15 cellular contexts compared by ENCODE assay signal in the genomic region with DNA sequence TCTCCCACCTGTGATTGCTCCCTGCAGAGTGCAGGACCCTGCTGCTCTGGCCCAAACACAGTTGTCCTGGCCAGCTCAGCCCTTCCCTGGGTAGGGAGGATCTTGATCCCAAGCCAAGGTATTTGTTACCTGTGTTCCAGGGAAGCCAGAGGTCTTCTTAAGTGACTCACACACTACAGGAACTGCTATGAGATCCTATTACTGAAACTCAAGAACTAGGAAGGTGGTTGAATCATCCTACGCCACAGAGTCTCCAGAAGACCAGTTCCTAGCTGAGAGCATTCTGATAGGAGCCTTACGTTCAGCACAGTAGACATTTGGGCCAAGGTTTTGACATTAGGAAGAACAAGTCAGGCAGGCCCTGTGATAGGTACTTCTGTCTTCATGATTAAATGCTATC. TPM values are rescaled to one million over a fixed set of nuclear protein-coding genes. Genes with fewer than 3 reads are reported as not detected.
A peak's percentile ranks its signal among the peaks of the same experiment; 100 is the strongest.
DNase-seq lines count a peak whose midpoint lies in the region; ATAC-seq, FAIRE-seq and TF ChIP-seq lines count a peak whose summit lies in the region.
"Had no signal": no experiment of that assay in that cellular context is flagged by ENCODE, and none has a peak within 500 bp of the region (broad histone marks: within the 10 kb centered on the region; RNA-seq: fewer than 3 reads in every experiment).

No MANE protein-coding gene starts in this region.

- in situ Hi-C loops in G401 (cut with HindIII; ENCODE audit: low sequenced_read_pairs), result no loop called here

- DNase-seq in RCC 7860 (ENCODE audit: low spot score), result peak; percentile 47
- DNase-seq in prostate gland (ENCODE audit: low spot score), result peak; percentile 33
- no peak for DNase-seq in G401 (ENCODE audit: low spot score)
- DNase-seq in NK-92 (lab: John Stamatoyannopoulos, UW; ENCODE audit: unreplicated experiment), result no peak
- DNase-seq: activated CD4-positive, alpha-beta memory T cell treated with anti-CD3 and anti-CD28 coated beads, Interleukin-2, amount 10 ng/mL, durations not matched to agents 7 days and 5 days; GF-D8; H9; left ventricle myocardium superior; NCI-H1048; NCI-H524 treated with DMSO at 0.1 percent for 48 hours had no signal

- intact Hi-C loops in prostate gland (cut with DNase I), result no loop called here

- no peak for FAIRE-seq in RCC 7860 (lab: Jason Lieb, UNC)

- no peaks in the 10 kb centered on the region for H3K27me3 ChIP-seq in prostate gland (replicated peaks; ENCODE audit: insufficient read depth)

- 0 out of 2 replicates have a peak overlapping the region, but pooled peaks have one; percentile 11 for H3K27ac ChIP-seq in HEK293 (ENCODE audit: extremely low read depth, low read depth, low read length)
- no peak overlapping the region for H3K27ac ChIP-seq in prostate gland

- CTCF ChIA-PET in HEK293 (lab: Yijun Ruan, JAX), result interaction anchor here (0.6 to 2.1 kb wide), 3 partner anchors 14 to 34 kb away, joined by 4 to 5 read pairs (median 4); no protein-coding TSS in a partner anchor

- no peak for TF ChIP-seq CTCF in HEK293 (tag by site-specific recombination; IDR thresholded peaks at IDR 0.05)
- no peak for TF ChIP-seq CTCF in prostate gland (IDR thresholded peaks at IDR 0.05)

- H3K36me3 ChIP-seq in HEK293 (ENCODE audit: control insufficient read depth in 2 of 2, insufficient read depth in 1 of 2, low read length in 2 of 2) (peaks cover 0 to 5% of the 10 kb centered on the region in 2 experiments; a peak in 1 of 3 replicates), prostate gland (no peaks in the 10 kb centered on the region)

- TF ChIP-seq POLR2A in prostate gland (IDR thresholded peaks at IDR 0.05), result no peak

- H3K9me3 ChIP-seq in HEK293 (ENCODE audit: control insufficient read depth, insufficient read depth, low read depth, low read length) (no peaks in the 10 kb centered on the region), prostate gland (no peaks in the 10 kb centered on the region)

- POLR2A ChIA-PET in HEK293 (lab: Yijun Ruan, JAX), result interaction anchor here (1.0 kb wide), 1 partner anchor 9 kb away, joined by 3 read pairs; no protein-coding TSS in a partner anchor

- ATAC-seq in esophagus mucosa (peak; percentile 91), GM19324 (IDR thresholded peaks at IDR 0.05; ENCODE audit: low FRiP score, unreplicated experiment) (no peak), GM21528 (IDR thresholded peaks at IDR 0.05; ENCODE audit: low FRiP score, unreplicated experiment) (no peak)
- ATAC-seq: left ventricle myocardium superior, Right ventricle myocardium inferior had no signal

- no peaks in the 10 kb centered on the region for H3K4me1 ChIP-seq in HEK293 (ENCODE audit: control insufficient read depth, insufficient read depth, low read length)
- H3K4me1 ChIP-seq in prostate gland (replicated peaks), result no peaks in the 10 kb centered on the region

- 45% methylated on average over 2 of the region's 2 CpGs for WGBS in prostate gland

- no peak overlapping the region for H3K4me3 ChIP-seq in HEK293 (ENCODE audit: low read depth, low read length)
- H3K4me3 ChIP-seq in prostate gland, result no peak overlapping the region

TF ChIP-seq in HEK293, 187 proteins besides CTCF, POLR2A, EP300 and RAD21:
- 0 out of 2 replicates have a peak, but pooled peaks have one; percentile 13 for TF ChIP-seq ZNF366 (tag by site-specific recombination; conservative IDR thresholded peaks at IDR 0.05)
- TF ChIP-seq KLF8 (tag by site-specific recombination; IDR thresholded peaks at IDR 0.05), result peak; percentile 40; the same call in 1 of the 2 replicates
- no peak for TF ChIP-seq ZNF670 (tag by site-specific recombination; IDR thresholded peaks at IDR 0.05; ENCODE audit: low read depth)
- TF ChIP-seq ZNF629 (tag by site-specific recombination; IDR thresholded peaks at IDR 0.05), result peak; percentile 30; the same call in 1 of the 2 replicates
- no peak for TF ChIP-seq ZNF354C (tag by site-specific recombination; IDR thresholded peaks at IDR 0.05; ENCODE audit: borderline replicate concordance, low read depth)
- TF ChIP-seq, protein P1, sequence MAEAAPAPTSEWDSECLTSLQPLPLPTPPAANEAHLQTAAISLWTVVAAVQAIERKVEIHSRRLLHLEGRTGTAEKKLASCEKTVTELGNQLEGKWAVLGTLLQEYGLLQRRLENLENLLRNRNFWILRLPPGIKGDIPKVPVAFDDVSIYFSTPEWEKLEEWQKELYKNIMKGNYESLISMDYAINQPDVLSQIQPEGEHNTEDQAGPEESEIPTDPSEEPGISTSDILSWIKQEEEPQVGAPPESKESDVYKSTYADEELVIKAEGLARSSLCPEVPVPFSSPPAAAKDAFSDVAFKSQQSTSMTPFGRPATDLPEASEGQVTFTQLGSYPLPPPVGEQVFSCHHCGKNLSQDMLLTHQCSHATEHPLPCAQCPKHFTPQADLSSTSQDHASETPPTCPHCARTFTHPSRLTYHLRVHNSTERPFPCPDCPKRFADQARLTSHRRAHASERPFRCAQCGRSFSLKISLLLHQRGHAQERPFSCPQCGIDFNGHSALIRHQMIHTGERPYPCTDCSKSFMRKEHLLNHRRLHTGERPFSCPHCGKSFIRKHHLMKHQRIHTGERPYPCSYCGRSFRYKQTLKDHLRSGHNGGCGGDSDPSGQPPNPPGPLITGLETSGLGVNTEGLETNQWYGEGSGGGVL (tag by site-specific recombination; IDR thresholded peaks at IDR 0.05), result no peak

RNA-seq across cellular contexts. Expression of a gene that starts 12.0 kb away (rescaled TPM):
- total RNA-seq in esophagus mucosa (4.6 TPM), prostate gland (1 to 10 TPM in 1 of 2 donors, under 1 TPM in 1; 0.23 to 9.5 TPM)
- 0.31 TPM in 1 of 2 replicates, not detected in the other for total RNA-seq in G401 (2014; rRNA removed; shearing (Covaris generic))
- total RNA-seq: activated CD4-positive, alpha-beta memory T cell treated with anti-CD3 and anti-CD28 coated beads, Interleukin-2, amount 10 ng/mL, durations not matched to agents 7 days and 5 days had no signal

RNA-seq across cellular contexts. Expression of a gene that starts 18.7 kb away (rescaled TPM):
- total RNA-seq in esophagus mucosa, result 11.1 TPM
- total RNA-seq in prostate gland, result 10 to 100 TPM; 21.5 to 35.9 TPM
- 33.0 and 47.7 TPM in 2 replicates for total RNA-seq in G401 (2014; rRNA removed; shearing (Covaris generic))

RNA-seq across cellular contexts. Expression of a gene that starts 49.9 kb away (rescaled TPM):
- total RNA-seq in esophagus mucosa, result 33.5 TPM
- total RNA-seq in prostate gland, result 100 to 1,000 TPM in 1 of 2 donors, 10 to 100 TPM in 1; 67.9 to 101 TPM
- total RNA-seq in G401 (2014; rRNA removed; shearing (Covaris generic)), result 58.3 and 63.1 TPM in 2 replicates

RNA-seq across cellular contexts. Expression of a gene that starts 52.7 kb away (rescaled TPM):
- total RNA-seq in esophagus mucosa (not detected), prostate gland (under 1 TPM in 1 of 2 donors, not detected in 1; 0.23 TPM)
- 0.12 TPM in 1 of 2 replicates, not detected in the other for total RNA-seq in G401 (2014; rRNA removed; shearing (Covaris generic))
- total RNA-seq: H9 had no signal

Comparison
In these comparisons a context has a peak if more than half of its experiments do, and no peak if none do; other contexts are left out.
1. DNase-seq: peak in RCC 7860 (single experiment) and prostate gland (single experiment); none in G401 (single experiment) and NK-92 (single experiment).